ENCODE assay signal across 24 cellular contexts in genomic region chr3:130961458-130961857, GRCh38.
"Had no signal": no experiment of that assay in that cellular context is flagged by ENCODE, and none has a peak within 500 bp of the region (broad histone marks: within the 10 kb centered on the region; RNA-seq: fewer than 3 reads in every experiment).

No MANE protein-coding gene starts in this region.

- FAIRE-seq: keratinocyte had no signal

- H3K79me2 ChIP-seq: hepatocyte had no signal

- H3K9me3 ChIP-seq: colonic mucosa, esophagus squamous epithelium, gastrocnemius medialis, left lung, lower lobe of right lung, mucosa of descending colon had no signal

- H3K4me2 ChIP-seq: hepatocyte had no signal

- H3K4me1 ChIP-seq: colonic mucosa, esophagus squamous epithelium, gastrocnemius medialis, left lung, lower lobe of right lung had no signal

- H3K27ac ChIP-seq: colonic mucosa, epithelial cell of prostate, esophagus squamous epithelium, gastrocnemius medialis, hepatocyte, left lung, lower lobe of right lung had no signal

- H3K36me3 ChIP-seq: colonic mucosa had no signal

- H3K4me3 ChIP-seq: colonic mucosa, esophagus squamous epithelium, gastrocnemius medialis, hepatocyte, left lung, lower lobe of right lung, mucosa of descending colon had no signal

- H3K27me3 ChIP-seq: colonic mucosa, esophagus squamous epithelium, gastrocnemius medialis, hepatocyte, left lung had no signal

- DNase-seq: colonic mucosa; cortex of kidney; effector CD8-positive, alpha-beta T cell; effector memory CD8-positive, alpha-beta T cell; endodermal cell; erythroblast; esophagus squamous epithelium; foreskin fibroblast; foreskin melanocyte; gastrocnemius medialis; glutamatergic neuron; head of caudate nucleus; hypothalamus; immature natural killer cell; left cardiac atrium; left lung; left ventricle myocardium superior; lower lobe of right lung; mesenchymal stem cell; mucosa of descending colon; naive B cell had no signal

- H2AFZ ChIP-seq: hepatocyte had no signal
